20 cellular contexts compared by ENCODE assay signal in genomic region chr2:10752236-10752635, GRCh38. TPM values are rescaled to one million over a fixed set of nuclear protein-coding genes. Genes with fewer than 3 reads are reported as not detected.
DNase-seq lines count a peak whose midpoint lies in the region; ATAC-seq, FAIRE-seq and TF ChIP-seq lines count a peak whose summit lies in the region.
"Had no signal": no experiment of that assay in that cellular context is flagged by ENCODE, and none has a peak within 500 bp of the region (broad histone marks: within the 10 kb centered on the region; RNA-seq: fewer than 3 reads in every experiment).

No MANE protein-coding gene starts in this region.

- no peaks in the 10 kb centered on the region for H3K79me2 ChIP-seq in astrocyte (ENCODE audit: insufficient read depth, low read length)

- TF ChIP-seq POLR2A in transverse colon (IDR thresholded peaks at IDR 0.05), result no peak

- H3K4me2 ChIP-seq in astrocyte (ENCODE audit: low read length), result no peak overlapping the region
- H3K4me2 ChIP-seq: KMS-11 had no signal

- H3K36me3 ChIP-seq in astrocyte (ENCODE audit: insufficient read depth, low read length) (no peaks in the 10 kb centered on the region), lower lobe of right lung (no peaks in the 10 kb centered on the region), transverse colon (no peaks in the 10 kb centered on the region)
- H3K36me3 ChIP-seq: SJSA1 had no signal

- peaks cover 21% of the 10 kb centered on the region for H3K27me3 Mint-ChIP-seq in astrocyte (ENCODE audit: low read depth, unreplicated experiment)

- ATAC-seq in lower lobe of right lung, result no peak

- H3K27ac Mint-ChIP-seq in astrocyte (ENCODE audit: unreplicated experiment), result no peak overlapping the region
- H3K27ac Mint-ChIP-seq: H9 had no signal

- FAIRE-seq in astrocyte (lab: Jason Lieb, UNC) (no peak), RCC 7860 (lab: Jason Lieb, UNC) (no peak)

- no peaks in the 10 kb centered on the region for H3K36me3 Mint-ChIP-seq in astrocyte (ENCODE audit: low read depth, unreplicated experiment)

- no peak for TF ChIP-seq CTCF in astrocyte (IDR thresholded peaks at IDR 0.05; ENCODE audit: insufficient read depth, low read depth, low read length)
- no peak for TF ChIP-seq CTCF in lower lobe of right lung (IDR thresholded peaks at IDR 0.05)
- TF ChIP-seq CTCF in transverse colon (IDR thresholded peaks at IDR 0.05), result no peak

- H3K4me3 ChIP-seq in astrocyte (ENCODE audit: insufficient read depth, low read depth, low read length), result no peak overlapping the region
- H3K4me3 ChIP-seq in lower lobe of right lung, result no peak overlapping the region
- H3K4me3 ChIP-seq in transverse colon, result no peak overlapping the region
- H3K4me3 ChIP-seq: SJSA1 had no signal

- H3K4me1 ChIP-seq in astrocyte (ENCODE audit: insufficient read depth, low read length), result no peaks in the 10 kb centered on the region
- no peaks in the 10 kb centered on the region for H3K4me1 ChIP-seq in lower lobe of right lung
- H3K4me1 ChIP-seq in transverse colon, result peaks cover 0 to 23% (median 9%) of the 10 kb centered on the region in 4 donors

- no peaks in the 10 kb centered on the region for H4K20me1 ChIP-seq in astrocyte (ENCODE audit: insufficient read depth, low read length)

- H3K9ac ChIP-seq in astrocyte (ENCODE audit: low read length), result no peak overlapping the region
- H3K9ac ChIP-seq: KMS-11 had no signal

- H3K4me3 Mint-ChIP-seq in astrocyte (ENCODE audit: unreplicated experiment), result peak overlapping the region; percentile 40
- H3K4me3 Mint-ChIP-seq: H9 had no signal

- intact Hi-C loops in lower lobe of right lung (cut with DNase I) (no loop called here), transverse colon (cut with DNase I; ENCODE audit: low total_unique reads) (no loop called here)

- H3K27me3 ChIP-seq in astrocyte (ENCODE audit: insufficient read depth, low read length), result no peaks in the 10 kb centered on the region
- H3K27me3 ChIP-seq in lower lobe of right lung (ENCODE audit: low read depth), result no peaks in the 10 kb centered on the region
- no peaks in the 10 kb centered on the region for H3K27me3 ChIP-seq in transverse colon
- H3K27me3 ChIP-seq: SJSA1 had no signal

- no peak overlapping the region for H2AFZ ChIP-seq in astrocyte (ENCODE audit: low read depth, low read length)

- no peaks in the 10 kb centered on the region for H3K4me1 Mint-ChIP-seq in astrocyte (ENCODE audit: low read depth, unreplicated experiment)

- TF ChIP-seq EP300 in transverse colon (IDR thresholded peaks at IDR 0.05; ENCODE audit: low read depth), result no peak

- 52% methylated on average over 5 of the region's 5 CpGs; no CpG with 5 or more reads in 1 of the 2 donors for WGBS in transverse colon (ENCODE audit: low coverage in 1 of 2), 2 donors

- in situ Hi-C loops in transverse colon (cut with MboI; ENCODE audit: low pct_ligation_motif_present in 1 of 4, low pct_unique_long_range_greater_than_20kb in 1 of 4, low sequenced_read_pairs in 3 of 4), result no loop called here

- H3K27ac ChIP-seq in astrocyte (ENCODE audit: low read depth, low read length), result no peak overlapping the region
- no peak overlapping the region for H3K27ac ChIP-seq in lower lobe of right lung
- H3K27ac ChIP-seq in transverse colon, result peak overlapping the region in 1 of 4 donors; percentile 78
- H3K27ac ChIP-seq: KMS-11, SJSA1 had no signal

- DNase-seq in LoVo (ENCODE audit: low spot score), result peak; percentile 73
- DNase-seq in astrocyte (ENCODE audit: low read depth), result no peak
- DNase-seq in lower lobe of right lung, result peak; percentile 12
- DNase-seq in transverse colon, result peak; percentile 66
- no peak for DNase-seq in RCC 7860 (ENCODE audit: low spot score)
- no peak for DNase-seq in NCI-H2171 (lab: John Stamatoyannopoulos, UW)
- no peak for DNase-seq in activated CD4-positive, alpha-beta T cell treated with anti-CD3 and anti-CD28 coated beads for 1 hour
- DNase-seq: AML-193, COR-L47, GDM1, H9, NCI-H1048, NCI-H146, NCI-H2081, NCI-H510A, NCI-H774, OCI-M1 had no signal

- H3K9me3 Mint-ChIP-seq in astrocyte (ENCODE audit: unreplicated experiment), result no peaks in the 10 kb centered on the region
- H3K9me3 Mint-ChIP-seq: H9 had no signal

- H3K9me3 ChIP-seq in astrocyte (ENCODE audit: insufficient read depth, low read depth, low read length) (no peaks in the 10 kb centered on the region), lower lobe of right lung (no peaks in the 10 kb centered on the region), transverse colon (no peaks in the 10 kb centered on the region)
- H3K9me3 ChIP-seq: SJSA1 had no signal

RNA-seq across cellular contexts. Expression of gene ATP6V1C2, which starts 30.8 kb away (rescaled TPM):
- 0.14 TPM in 1 of 2 replicates, not detected in the other for total RNA-seq in astrocyte
- total RNA-seq in lower lobe of right lung, result 1.7 TPM
- 10 to 100 TPM in 1 of 4 donors, 1 to 10 TPM in 1, under 1 TPM in 2; 0.48 to 43.0 (median 1.2) TPM for total RNA-seq in transverse colon
- total RNA-seq: M059J had no signal

Comparison
In these comparisons a context has a peak if more than half of its experiments do, and no peak if none do; other contexts are left out.
1. DNase-seq: peak in LoVo (single experiment), lower lobe of right lung (single experiment) and transverse colon (single experiment); none in astrocyte (single experiment), RCC 7860 (single experiment), NCI-H2171 (single experiment) and activated CD4-positive, alpha-beta T cell treated with anti-CD3 and anti-CD28 coated beads for 1 hour (single experiment).